1 cellular context compared by ENCODE assay signal in genomic region chr16:9096416-9096952, GRCh38.
TF ChIP-seq lines count a peak whose summit lies in the region.

No MANE protein-coding gene starts in this region.

TF ChIP-seq in HepG2, 621 proteins besides CTCF, POLR2A, EP300 and RAD21:
- TF ChIP-seq, protein P1, sequence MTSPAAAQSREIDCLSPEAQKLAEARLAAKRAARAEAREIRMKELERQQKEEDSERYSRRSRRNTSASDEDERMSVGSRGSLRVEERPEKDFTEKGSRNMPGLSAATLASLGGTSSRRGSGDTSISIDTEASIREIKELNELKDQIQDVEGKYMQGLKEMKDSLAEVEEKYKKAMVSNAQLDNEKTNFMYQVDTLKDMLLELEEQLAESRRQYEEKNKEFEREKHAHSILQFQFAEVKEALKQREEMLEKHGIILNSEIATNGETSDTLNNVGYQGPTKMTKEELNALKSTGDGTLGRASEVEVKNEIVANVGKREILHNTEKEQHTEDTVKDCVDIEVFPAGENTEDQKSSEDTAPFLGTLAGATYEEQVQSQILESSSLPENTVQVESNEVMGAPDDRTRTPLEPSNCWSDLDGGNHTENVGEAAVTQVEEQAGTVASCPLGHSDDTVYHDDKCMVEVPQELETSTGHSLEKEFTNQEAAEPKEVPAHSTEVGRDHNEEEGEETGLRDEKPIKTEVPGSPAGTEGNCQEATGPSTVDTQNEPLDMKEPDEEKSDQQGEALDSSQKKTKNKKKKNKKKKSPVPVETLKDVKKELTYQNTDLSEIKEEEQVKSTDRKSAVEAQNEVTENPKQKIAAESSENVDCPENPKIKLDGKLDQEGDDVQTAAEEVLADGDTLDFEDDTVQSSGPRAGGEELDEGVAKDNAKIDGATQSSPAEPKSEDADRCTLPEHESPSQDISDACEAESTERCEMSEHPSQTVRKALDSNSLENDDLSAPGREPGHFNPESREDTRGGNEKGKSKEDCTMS (CRISPR knock-in tag; conservative IDR thresholded peaks at IDR 0.05): no peak
- no peak for TF ChIP-seq MTF2 (CRISPR knock-in tag; IDR thresholded peaks at IDR 0.05; ENCODE audit: borderline replicate concordance)
- TF ChIP-seq, protein P2, sequence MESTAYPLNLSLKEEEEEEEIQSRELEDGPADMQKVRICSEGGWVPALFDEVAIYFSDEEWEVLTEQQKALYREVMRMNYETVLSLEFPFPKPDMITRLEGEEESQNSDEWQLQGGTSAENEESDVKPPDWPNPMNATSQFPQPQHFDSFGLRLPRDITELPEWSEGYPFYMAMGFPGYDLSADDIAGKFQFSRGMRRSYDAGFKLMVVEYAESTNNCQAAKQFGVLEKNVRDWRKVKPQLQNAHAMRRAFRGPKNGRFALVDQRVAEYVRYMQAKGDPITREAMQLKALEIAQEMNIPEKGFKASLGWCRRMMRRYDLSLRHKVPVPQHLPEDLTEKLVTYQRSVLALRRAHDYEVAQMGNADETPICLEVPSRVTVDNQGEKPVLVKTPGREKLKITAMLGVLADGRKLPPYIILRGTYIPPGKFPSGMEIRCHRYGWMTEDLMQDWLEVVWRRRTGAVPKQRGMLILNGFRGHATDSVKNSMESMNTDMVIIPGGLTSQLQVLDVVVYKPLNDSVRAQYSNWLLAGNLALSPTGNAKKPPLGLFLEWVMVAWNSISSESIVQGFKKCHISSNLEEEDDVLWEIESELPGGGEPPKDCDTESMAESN (CRISPR knock-in tag; conservative IDR thresholded peaks at IDR 0.05): no peak
- TF ChIP-seq ASH2L (IDR thresholded peaks at IDR 0.05; ENCODE audit: insufficient read length, low read depth, low read length): peak; percentile 7
- TF ChIP-seq, protein P3, sequence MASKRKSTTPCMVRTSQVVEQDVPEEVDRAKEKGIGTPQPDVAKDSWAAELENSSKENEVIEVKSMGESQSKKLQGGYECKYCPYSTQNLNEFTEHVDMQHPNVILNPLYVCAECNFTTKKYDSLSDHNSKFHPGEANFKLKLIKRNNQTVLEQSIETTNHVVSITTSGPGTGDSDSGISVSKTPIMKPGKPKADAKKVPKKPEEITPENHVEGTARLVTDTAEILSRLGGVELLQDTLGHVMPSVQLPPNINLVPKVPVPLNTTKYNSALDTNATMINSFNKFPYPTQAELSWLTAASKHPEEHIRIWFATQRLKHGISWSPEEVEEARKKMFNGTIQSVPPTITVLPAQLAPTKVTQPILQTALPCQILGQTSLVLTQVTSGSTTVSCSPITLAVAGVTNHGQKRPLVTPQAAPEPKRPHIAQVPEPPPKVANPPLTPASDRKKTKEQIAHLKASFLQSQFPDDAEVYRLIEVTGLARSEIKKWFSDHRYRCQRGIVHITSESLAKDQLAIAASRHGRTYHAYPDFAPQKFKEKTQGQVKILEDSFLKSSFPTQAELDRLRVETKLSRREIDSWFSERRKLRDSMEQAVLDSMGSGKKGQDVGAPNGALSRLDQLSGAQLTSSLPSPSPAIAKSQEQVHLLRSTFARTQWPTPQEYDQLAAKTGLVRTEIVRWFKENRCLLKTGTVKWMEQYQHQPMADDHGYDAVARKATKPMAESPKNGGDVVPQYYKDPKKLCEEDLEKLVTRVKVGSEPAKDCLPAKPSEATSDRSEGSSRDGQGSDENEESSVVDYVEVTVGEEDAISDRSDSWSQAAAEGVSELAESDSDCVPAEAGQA (IDR thresholded peaks at IDR 0.05; ENCODE audit: low read depth): no peak
- TF ChIP-seq, protein P3 (CRISPR knock-in tag; IDR thresholded peaks at IDR 0.05; ENCODE audit: borderline replicate concordance): no peak
- TF ChIP-seq TAF15 (IDR thresholded peaks at IDR 0.05; ENCODE audit: low read depth, low read length, poor library complexity, severe bottlenecking): no peak
- TF ChIP-seq SYNCRIP (IDR thresholded peaks at IDR 0.05; ENCODE audit: insufficient read depth, low read depth, low read length): no peak
- TF ChIP-seq PRMT3 (CRISPR knock-in tag; IDR thresholded peaks at IDR 0.05; ENCODE audit: borderline replicate concordance, low read depth): no peak
- TF ChIP-seq ZNF770 (CRISPR knock-in tag; IDR thresholded peaks at IDR 0.05): 0 out of 2 replicates have a peak, but pooled peaks have one; percentile 9
- no peak for TF ChIP-seq ZNF12 (CRISPR knock-in tag; IDR thresholded peaks at IDR 0.05)
- no peak for TF ChIP-seq NR1H2 (CRISPR knock-in tag; IDR thresholded peaks at IDR 0.05; ENCODE audit: borderline replicate concordance, low read depth)
- TF ChIP-seq, protein P4, sequence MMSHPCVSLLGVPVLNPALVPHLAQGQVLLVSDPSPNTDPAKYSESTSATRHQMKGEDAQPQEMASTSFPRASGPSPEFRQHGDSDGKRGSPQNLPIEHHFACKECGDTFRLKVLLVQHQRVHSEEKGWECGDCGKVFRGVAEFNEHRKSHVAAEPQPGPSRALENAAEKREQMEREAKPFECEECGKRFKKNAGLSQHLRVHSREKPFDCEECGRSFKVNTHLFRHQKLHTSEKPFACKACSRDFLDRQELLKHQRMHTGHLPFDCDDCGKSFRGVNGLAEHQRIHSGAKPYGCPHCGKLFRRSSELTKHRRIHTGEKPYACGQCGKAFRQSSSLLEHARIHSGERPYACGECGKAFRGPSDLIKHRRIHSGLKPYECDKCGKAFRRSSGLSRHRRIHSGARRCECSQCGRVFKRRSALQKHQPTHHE (CRISPR knock-in tag; IDR thresholded peaks at IDR 0.05; ENCODE audit: borderline replicate concordance): no peak
- TF ChIP-seq, protein P5, sequence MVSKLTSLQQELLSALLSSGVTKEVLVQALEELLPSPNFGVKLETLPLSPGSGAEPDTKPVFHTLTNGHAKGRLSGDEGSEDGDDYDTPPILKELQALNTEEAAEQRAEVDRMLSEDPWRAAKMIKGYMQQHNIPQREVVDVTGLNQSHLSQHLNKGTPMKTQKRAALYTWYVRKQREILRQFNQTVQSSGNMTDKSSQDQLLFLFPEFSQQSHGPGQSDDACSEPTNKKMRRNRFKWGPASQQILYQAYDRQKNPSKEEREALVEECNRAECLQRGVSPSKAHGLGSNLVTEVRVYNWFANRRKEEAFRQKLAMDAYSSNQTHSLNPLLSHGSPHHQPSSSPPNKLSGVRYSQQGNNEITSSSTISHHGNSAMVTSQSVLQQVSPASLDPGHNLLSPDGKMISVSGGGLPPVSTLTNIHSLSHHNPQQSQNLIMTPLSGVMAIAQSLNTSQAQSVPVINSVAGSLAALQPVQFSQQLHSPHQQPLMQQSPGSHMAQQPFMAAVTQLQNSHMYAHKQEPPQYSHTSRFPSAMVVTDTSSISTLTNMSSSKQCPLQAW (CRISPR knock-in tag; IDR thresholded peaks at IDR 0.05): no peak
- no peak for TF ChIP-seq SP5 (CRISPR knock-in tag; IDR thresholded peaks at IDR 0.05; ENCODE audit: borderline replicate concordance, low read depth)
- no peak for TF ChIP-seq RFX5 (IDR thresholded peaks at IDR 0.05; ENCODE audit: low read depth, low read length)
- TF ChIP-seq ZNF121 (CRISPR knock-in tag; IDR thresholded peaks at IDR 0.05): peak; percentile 65
- TF ChIP-seq, protein P6, sequence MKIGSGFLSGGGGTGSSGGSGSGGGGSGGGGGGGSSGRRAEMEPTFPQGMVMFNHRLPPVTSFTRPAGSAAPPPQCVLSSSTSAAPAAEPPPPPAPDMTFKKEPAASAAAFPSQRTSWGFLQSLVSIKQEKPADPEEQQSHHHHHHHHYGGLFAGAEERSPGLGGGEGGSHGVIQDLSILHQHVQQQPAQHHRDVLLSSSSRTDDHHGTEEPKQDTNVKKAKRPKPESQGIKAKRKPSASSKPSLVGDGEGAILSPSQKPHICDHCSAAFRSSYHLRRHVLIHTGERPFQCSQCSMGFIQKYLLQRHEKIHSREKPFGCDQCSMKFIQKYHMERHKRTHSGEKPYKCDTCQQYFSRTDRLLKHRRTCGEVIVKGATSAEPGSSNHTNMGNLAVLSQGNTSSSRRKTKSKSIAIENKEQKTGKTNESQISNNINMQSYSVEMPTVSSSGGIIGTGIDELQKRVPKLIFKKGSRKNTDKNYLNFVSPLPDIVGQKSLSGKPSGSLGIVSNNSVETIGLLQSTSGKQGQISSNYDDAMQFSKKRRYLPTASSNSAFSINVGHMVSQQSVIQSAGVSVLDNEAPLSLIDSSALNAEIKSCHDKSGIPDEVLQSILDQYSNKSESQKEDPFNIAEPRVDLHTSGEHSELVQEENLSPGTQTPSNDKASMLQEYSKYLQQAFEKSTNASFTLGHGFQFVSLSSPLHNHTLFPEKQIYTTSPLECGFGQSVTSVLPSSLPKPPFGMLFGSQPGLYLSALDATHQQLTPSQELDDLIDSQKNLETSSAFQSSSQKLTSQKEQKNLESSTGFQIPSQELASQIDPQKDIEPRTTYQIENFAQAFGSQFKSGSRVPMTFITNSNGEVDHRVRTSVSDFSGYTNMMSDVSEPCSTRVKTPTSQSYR (CRISPR knock-in tag; IDR thresholded peaks at IDR 0.05; ENCODE audit: borderline replicate concordance): no peak
- TF ChIP-seq SRSF9 (IDR thresholded peaks at IDR 0.05; ENCODE audit: borderline replicate concordance, insufficient read depth, low read depth, low read length, poor library complexity, severe bottlenecking): no peak
- TF ChIP-seq ETS1 (CRISPR knock-in tag; IDR thresholded peaks at IDR 0.05): no peak
- TF ChIP-seq HDAC2 (CRISPR knock-in tag; IDR thresholded peaks at IDR 0.05): no peak
- TF ChIP-seq POLR2AphosphoS2 (IDR thresholded peaks at IDR 0.05; ENCODE audit: low read depth, low read length): 0 out of 2 replicates have a peak, but pooled peaks have one; percentile 55
